In genomic region chr3:168688267-168688666, GRCh38 we compare ENCODE assay signal across 22 cellular contexts.
"Had no signal": no experiment of that assay in that cellular context is flagged by ENCODE, and none has a peak within 500 bp of the region (broad histone marks: within the 10 kb centered on the region; RNA-seq: fewer than 3 reads in every experiment).

No MANE protein-coding gene starts in this region.

- H3K27ac ChIP-seq: coronary artery, dorsolateral prefrontal cortex, esophagus muscularis mucosa, foreskin keratinocyte, gastroesophageal sphincter, heart left ventricle, hepatocyte, left lung, lower lobe of right lung had no signal

- H3K79me2 ChIP-seq: hepatocyte had no signal

- H3K36me3 ChIP-seq: esophagus muscularis mucosa, gastroesophageal sphincter, heart left ventricle, left lung, lower lobe of right lung had no signal

- H3K4me2 ChIP-seq: hepatocyte had no signal

- FAIRE-seq: endothelial cell of umbilical vein, keratinocyte had no signal

- DNase-seq: dermis blood vessel endothelial cell; dorsolateral prefrontal cortex; effector CD4-positive, alpha-beta T cell; effector memory CD4-positive, alpha-beta T cell; foreskin keratinocyte; heart left ventricle; hypothalamus; immature natural killer cell; left cardiac atrium; left lung; left ventricle myocardium superior; lower lobe of right lung; mesenchymal stem cell; mucosa of descending colon; naive B cell; naive thymus-derived CD8-positive, alpha-beta T cell had no signal

- H3K4me1 ChIP-seq: esophagus muscularis mucosa, foreskin keratinocyte, gastroesophageal sphincter, heart left ventricle, left lung, lower lobe of right lung had no signal

- H2AFZ ChIP-seq: hepatocyte had no signal

- H3K27me3 ChIP-seq: esophagus muscularis mucosa, foreskin keratinocyte, gastroesophageal sphincter, hepatocyte, left lung had no signal

- H3K9me3 ChIP-seq: esophagus muscularis mucosa, gastroesophageal sphincter, heart left ventricle, left lung, lower lobe of right lung, mucosa of descending colon had no signal

- H3K4me3 ChIP-seq: coronary artery, dorsolateral prefrontal cortex, esophagus muscularis mucosa, gastroesophageal sphincter, heart left ventricle, hepatocyte, left lung, lower lobe of right lung, mucosa of descending colon had no signal

- ATAC-seq: foreskin keratinocyte; gastroesophageal sphincter; heart left ventricle; left cardiac atrium; left lung; left ventricle myocardium superior; lower lobe of right lung; mucosa of descending colon; naive thymus-derived CD8-positive, alpha-beta T cell had no signal
